Comparison of ENCODE assay signal across 7 cellular contexts in genomic region chr1:184912392-184912791, GRCh38.
"Had no signal": no experiment of that assay in that cellular context is flagged by ENCODE, and none has a peak within 500 bp of the region (broad histone marks: within the 10 kb centered on the region; RNA-seq: fewer than 3 reads in every experiment).

No MANE protein-coding gene starts in this region.

- H3K9me3 Mint-ChIP-seq: IgD-negative memory B cell had no signal

- H3K9ac ChIP-seq: GM23248 had no signal

- H2AFZ ChIP-seq: GM23248 had no signal

- DNase-seq: GM23248, GOT3, H7 had no signal

- H3K27ac ChIP-seq: GM23248, HL-60 had no signal

- H3K4me1 ChIP-seq: HAP-1 had no signal

- H3K36me3 Mint-ChIP-seq: IgD-negative memory B cell had no signal

- FAIRE-seq: HepG2 had no signal

- H3K4me3 Mint-ChIP-seq: IgD-negative memory B cell had no signal

- H3K36me3 ChIP-seq: HAP-1 had no signal

- H3K27me3 Mint-ChIP-seq: IgD-negative memory B cell had no signal

- H3K9me3 ChIP-seq: HAP-1 had no signal

- H3K4me3 ChIP-seq: GM23248, HAP-1 had no signal
